In genomic region chr5:95748133-95748532, GRCh38 we compare ENCODE assay signal across 24 cellular contexts.
"Had no signal": no experiment of that assay in that cellular context is flagged by ENCODE, and none has a peak within 500 bp of the region (broad histone marks: within the 10 kb centered on the region; RNA-seq: fewer than 3 reads in every experiment).

No MANE protein-coding gene starts in this region.

- H3K4me3 ChIP-seq: esophagus muscularis mucosa, pancreas, psoas muscle, spleen, suprapubic skin, transverse colon, vagina had no signal

- ATAC-seq: activated CD4-positive, CD25-positive, alpha-beta regulatory T cell treated with anti-CD3 and anti-CD28 coated beads, Interleukin-2, amount 50 U/mL, for 24 hours; left ventricle myocardium superior; naive thymus-derived CD4-positive, alpha-beta T cell; pancreas; psoas muscle had no signal

- H3K27me3 ChIP-seq: esophagus muscularis mucosa, pancreas, spleen, suprapubic skin, transverse colon, vagina had no signal

- FAIRE-seq: bronchial epithelial cell, islet of Langerhans, pancreas, TTC549 had no signal

- DNase-seq: activated CD4-positive, alpha-beta T cell treated with anti-CD3 and anti-CD28 coated beads for 48 hours; activated CD4-positive, alpha-beta T cell treated with anti-CD3 and anti-CD28 coated beads, Interleukin-2, amount 50 U/mL, for 48 hours; activated CD8-positive, alpha-beta memory T cell treated with anti-CD3 and anti-CD28 coated beads for 24 hours; activated effector memory CD4-positive, alpha-beta T cell treated with Interleukin-2 at 50 U/mL for 16 hours; activated naive CD4-positive, alpha-beta T cell treated with Interleukin-2 at 50 U/mL for 16 hours; cortex of kidney; foreskin melanocyte; left ventricle myocardium superior; naive thymus-derived CD4-positive, alpha-beta T cell; pancreas; psoas muscle; spleen; stimulated activated naive CD4-positive, alpha-beta T cell; SW 1271; T-helper 9 cell; transverse colon; WERI-Rb-1 had no signal

- H3K4me1 ChIP-seq: transverse colon had no signal

- H3K9me3 ChIP-seq: esophagus muscularis mucosa, pancreas, psoas muscle, spleen, suprapubic skin, transverse colon, vagina had no signal

- H3K27ac ChIP-seq: esophagus muscularis mucosa, pancreas, psoas muscle, spleen, transverse colon, vagina, WERI-Rb-1 had no signal
